Comparison of ENCODE assay signal across 13 cellular contexts in genomic region chr18:26480897-26481795, GRCh38.
DNase-seq lines count a peak whose midpoint lies in the region; ATAC-seq and TF ChIP-seq lines count a peak whose summit lies in the region.
"Had no signal": no experiment of that assay in that cellular context is flagged by ENCODE, and none has a peak within 500 bp of the region (broad histone marks: within the 10 kb centered on the region; RNA-seq: fewer than 3 reads in every experiment).

No MANE protein-coding gene starts in this region.

- DNase-seq in H4 (ENCODE audit: low spot score) (peak; percentile 81), RWPE1 (ENCODE audit: low spot score) (peak; percentile 89), fibroblast of the conjunctiva (ENCODE audit: low read depth) (peak; percentile 72), stromal cell of bone marrow (ENCODE audit: low read depth) (peak; percentile 54), OCI-M1 (lab: John Stamatoyannopoulos, UW) (no peak), KBM-7 (no peak)
- no peak for DNase-seq in activated naive CD8-positive, alpha-beta T cell treated with anti-CD3 and anti-CD28 coated beads for 36 hours
- DNase-seq: activated naive CD4-positive, alpha-beta T cell; heart left ventricle; MV-4-11; stimulated activated CD8-positive, alpha-beta memory T cell treated with anti-CD3 and anti-CD28 coated beads, Interleukin-4, amount 100 ng/mL, for 48 hours; T-cell had no signal

- no peaks in the 10 kb centered on the region for H3K36me3 Mint-ChIP-seq in activated naive CD8-positive, alpha-beta T cell treated with anti-CD3 and anti-CD28 coated beads for 36 hours

- no peak for TF ChIP-seq CTCF in RWPE1 (conservative IDR thresholded peaks at IDR 0.05; ENCODE audit: low read depth)

- no peak for ATAC-seq in HG03457 (IDR thresholded peaks at IDR 0.05; ENCODE audit: unreplicated experiment)
- ATAC-seq: heart left ventricle, T-cell had no signal

- H3K27ac Mint-ChIP-seq in activated naive CD8-positive, alpha-beta T cell treated with anti-CD3 and anti-CD28 coated beads for 36 hours, result no peak overlapping the region
- H3K27ac Mint-ChIP-seq: T-cell had no signal

- no peak overlapping the region for H3K4me3 Mint-ChIP-seq in activated naive CD8-positive, alpha-beta T cell treated with anti-CD3 and anti-CD28 coated beads for 36 hours
- H3K4me3 Mint-ChIP-seq: T-cell had no signal

- POLR2A ChIA-PET in RWPE1 (lab: Yijun Ruan, JAX; ENCODE audit: low non-redundant PET), result no interaction called here

- in situ Hi-C loops in KBM-7 (cut with MboI; ENCODE audit: low pct_unique_long_range_greater_than_20kb, low sequenced_read_pairs), result no loop called here

- CTCF ChIA-PET in RWPE1 (lab: Yijun Ruan, JAX), result interaction anchor here (1.0 kb wide), 1 partner anchor 168 kb away, joined by 3 read pairs; no protein-coding TSS in a partner anchor

- H3K4me1 Mint-ChIP-seq in activated naive CD8-positive, alpha-beta T cell treated with anti-CD3 and anti-CD28 coated beads for 36 hours, result no peaks in the 10 kb centered on the region
- H3K4me1 Mint-ChIP-seq: T-cell had no signal

- H3K9me3 Mint-ChIP-seq in activated naive CD8-positive, alpha-beta T cell treated with anti-CD3 and anti-CD28 coated beads for 36 hours, result no peaks in the 10 kb centered on the region
- H3K9me3 Mint-ChIP-seq: T-cell had no signal

- H3K27me3 Mint-ChIP-seq in activated naive CD8-positive, alpha-beta T cell treated with anti-CD3 and anti-CD28 coated beads for 36 hours, result no peaks in the 10 kb centered on the region
- H3K27me3 Mint-ChIP-seq: T-cell had no signal

- H3K27ac ChIP-seq in RWPE1, result peak overlapping the region; percentile 96
- H3K27ac ChIP-seq: heart left ventricle had no signal

Comparison
In these comparisons a context has a peak if more than half of its experiments do, and no peak if none do; other contexts are left out.
1. DNase-seq: peak in H4 (single experiment), RWPE1 (single experiment), fibroblast of the conjunctiva (single experiment) and stromal cell of bone marrow (single experiment); none in OCI-M1 (single experiment), activated naive CD8-positive, alpha-beta T cell treated with anti-CD3 and anti-CD28 coated beads for 36 hours (single experiment) and KBM-7 (single experiment).